25 cellular contexts compared by ENCODE assay signal in genomic region chr11:113370634-113371033, GRCh38. TPM values are rescaled to one million over a fixed set of nuclear protein-coding genes. Genes with fewer than 3 reads are reported as not detected.
"Had no signal": no experiment of that assay in that cellular context is flagged by ENCODE, and none has a peak within 500 bp of the region (broad histone marks: within the 10 kb centered on the region; RNA-seq: fewer than 3 reads in every experiment).

No MANE protein-coding gene starts in this region.

- H3K36me3 ChIP-seq: neutrophil had no signal

- H3K27ac ChIP-seq: epithelial cell of prostate, esophagus squamous epithelium, hepatocyte, left ventricle myocardium inferior, neutrophil, right lobe of liver, testis, transverse colon had no signal

- DNase-seq: activated CD4-positive, alpha-beta T cell treated with anti-CD3 and anti-CD28 coated beads for 36 hours; activated CD4-positive, CD25-positive, alpha-beta regulatory T cell; activated naive CD4-positive, alpha-beta T cell; activated T-cell treated with anti-CD3 and anti-CD28 coated beads for 4 hours; activated T-cell treated with anti-CD3 and anti-CD28 coated beads, Interleukin-2, amount 50 U/mL, for 72 hours; dermis blood vessel endothelial cell; effector CD4-positive, alpha-beta T cell; esophagus squamous epithelium; glutamatergic neuron; islet precursor cell; left ventricle myocardium inferior; nephron progenitor cell; right lobe of liver; stimulated activated CD4-positive, alpha-beta T cell treated with anti-CD3 and anti-CD28 coated beads, Interleukin-2, amount 100 ng/mL, for 48 hours; stimulated activated naive CD4-positive, alpha-beta T cell treated with Interleukin-2 at 50 U/mL for 16 hours; testis; transverse colon had no signal

- H3K9me3 ChIP-seq: esophagus squamous epithelium, left ventricle myocardium inferior, neutrophil, right lobe of liver, testis, transverse colon had no signal

- H3K27me3 ChIP-seq: esophagus squamous epithelium, hepatocyte, neutrophil, right lobe of liver, testis, transverse colon had no signal

- H3K4me3 ChIP-seq: esophagus squamous epithelium, hepatocyte, left ventricle myocardium inferior, lung, right lobe of liver, testis, transverse colon had no signal

- ATAC-seq: activated CD4-positive, alpha-beta T cell treated with anti-CD3 and anti-CD28 coated beads for 36 hours; activated naive CD4-positive, alpha-beta T cell treated with anti-CD3 and anti-CD28 coated beads, Interleukin-2, amount 50 U/mL, for 72 hours; activated T-cell treated with anti-CD3 and anti-CD28 coated beads, Interleukin-2, amount 50 U/mL, for 72 hours; right lobe of liver had no signal

- H3K4me1 ChIP-seq: left ventricle myocardium inferior, right lobe of liver, testis, transverse colon had no signal

RNA-seq across cellular contexts. Expression of gene ANKK1, which starts 16.9 kb away (rescaled TPM):
- total RNA-seq: dermis blood vessel endothelial cell, frontal cortex, left ventricle myocardium inferior, osteocyte, skeletal muscle tissue had no signal
